In genomic region chr22:33018232-33018864, GRCh38 we compare ENCODE assay signal across 8 cellular contexts. TPM values are rescaled to one million over a fixed set of nuclear protein-coding genes. Genes with fewer than 3 reads are reported as not detected.
DNase-seq lines count a peak whose midpoint lies in the region; ATAC-seq, FAIRE-seq and TF ChIP-seq lines count a peak whose summit lies in the region.

No MANE protein-coding gene starts in this region.

- H3K4me3 ChIP-seq in AG10803 (ENCODE audit: low read length) (no peak overlapping the region), NT2/D1 (ENCODE audit: insufficient read length, low read depth) (no peak overlapping the region), left ventricle myocardium inferior (no peak overlapping the region)

- H3K4me1 Mint-ChIP-seq in activated naive CD8-positive, alpha-beta T cell treated with anti-CD3 and anti-CD28 coated beads, Interleukin-2, amount 10 ng/mL, durations not matched to agents 7 days and 5 days: no peaks in the 10 kb centered on the region

- H3K9me3 Mint-ChIP-seq in activated naive CD8-positive, alpha-beta T cell treated with anti-CD3 and anti-CD28 coated beads, Interleukin-2, amount 10 ng/mL, durations not matched to agents 7 days and 5 days: no peaks in the 10 kb centered on the region

- peak; percentile 40 for DNase-seq in AG10803 (ENCODE audit: low read depth)
- peak; percentile 36 for DNase-seq in GM19239 (ENCODE audit: insufficient read length, low spot score)
- DNase-seq in NT2/D1 (ENCODE audit: low read depth, low spot score): peak; percentile 43
- peak; percentile 40 for DNase-seq in activated naive CD8-positive, alpha-beta T cell treated with anti-CD3 and anti-CD28 coated beads, Interleukin-2, amount 10 ng/mL, durations not matched to agents 7 days and 5 days
- peak; percentile 48 for DNase-seq in left ventricle myocardium inferior
- peak; percentile 71 for DNase-seq in sciatic nerve (ENCODE audit: low spot score)
- no peak for DNase-seq in middle frontal gyrus (ENCODE audit: extremely low spot score, low spot score)

- no peaks in the 10 kb centered on the region for H3K27me3 Mint-ChIP-seq in activated naive CD8-positive, alpha-beta T cell treated with anti-CD3 and anti-CD28 coated beads, Interleukin-2, amount 10 ng/mL, durations not matched to agents 7 days and 5 days

- no peaks in the 10 kb centered on the region for H3K27me3 ChIP-seq in NT2/D1 (ENCODE audit: insufficient read depth, insufficient read length)
- H3K27me3 ChIP-seq in left ventricle myocardium inferior (ENCODE audit: low read depth): peaks cover 26% of the 10 kb centered on the region

- H3K9ac ChIP-seq in NT2/D1 (ENCODE audit: insufficient read length, low read depth): no peak overlapping the region

- POLR2A ChIA-PET in activated naive CD8-positive, alpha-beta T cell treated with anti-CD3 and anti-CD28 coated beads, Interleukin-2, amount 10 ng/mL, durations not matched to agents 7 days and 5 days (lab: Charles Lee): no interaction called here

- H3K27ac ChIP-seq in left ventricle myocardium inferior (replicated peaks): no peak overlapping the region

- no peak overlapping the region for H3K4me3 Mint-ChIP-seq in activated naive CD8-positive, alpha-beta T cell treated with anti-CD3 and anti-CD28 coated beads, Interleukin-2, amount 10 ng/mL, durations not matched to agents 7 days and 5 days

- ATAC-seq in activated naive CD8-positive, alpha-beta T cell treated with anti-CD3 and anti-CD28 coated beads, Interleukin-2, amount 10 ng/mL, durations not matched to agents 7 days and 5 days (ENCODE audit: low read depth): no peak
- ATAC-seq in sciatic nerve (peak; percentile 84), HG02763 (IDR thresholded peaks at IDR 0.05; ENCODE audit: unreplicated experiment) (no peak)

- H3K4me1 ChIP-seq in NT2/D1 (ENCODE audit: insufficient read depth, insufficient read length): no peaks in the 10 kb centered on the region
- H3K4me1 ChIP-seq in left ventricle myocardium inferior: no peaks in the 10 kb centered on the region

- H3K27ac Mint-ChIP-seq in activated naive CD8-positive, alpha-beta T cell treated with anti-CD3 and anti-CD28 coated beads, Interleukin-2, amount 10 ng/mL, durations not matched to agents 7 days and 5 days: no peak overlapping the region

- no peaks in the 10 kb centered on the region for H3K36me3 Mint-ChIP-seq in activated naive CD8-positive, alpha-beta T cell treated with anti-CD3 and anti-CD28 coated beads, Interleukin-2, amount 10 ng/mL, durations not matched to agents 7 days and 5 days

- H3K9me3 ChIP-seq in NT2/D1 (ENCODE audit: insufficient read depth, low read length) (no peaks in the 10 kb centered on the region), left ventricle myocardium inferior (replicated peaks) (no peaks in the 10 kb centered on the region)

- no peaks in the 10 kb centered on the region for H3K36me3 ChIP-seq in NT2/D1 (ENCODE audit: insufficient read depth, insufficient read length, low read length)
- no peaks in the 10 kb centered on the region for H3K36me3 ChIP-seq in left ventricle myocardium inferior

- intact Hi-C loops in left ventricle myocardium inferior (cut with micrococcal nuclease): no loop called here
- intact Hi-C loops in sciatic nerve (cut with DNase I): no loop called here

- peak; percentile 92 for TF ChIP-seq CTCF in AG10803 (conservative IDR thresholded peaks at IDR 0.05; ENCODE audit: low read length)
- TF ChIP-seq CTCF in left ventricle myocardium inferior (IDR thresholded peaks at IDR 0.05; ENCODE audit: borderline replicate concordance): peak; percentile 92

- FAIRE-seq in GM19239 (lab: Jason Lieb, UNC): peak; percentile 93

RNA-seq across cellular contexts. Expression of gene SYN3, which starts 39.8 kb away (rescaled TPM):
- total RNA-seq in activated naive CD8-positive, alpha-beta T cell treated with anti-CD3 and anti-CD28 coated beads, Interleukin-2, amount 10 ng/mL, durations not matched to agents 7 days and 5 days: not detected
- total RNA-seq in left ventricle myocardium inferior: 0.14 TPM
- 3.3 TPM for total RNA-seq in sciatic nerve
